12 cellular contexts compared by ENCODE assay signal in genomic region chr2:190986221-190986953, GRCh38. TPM values are rescaled to one million over a fixed set of nuclear protein-coding genes. Genes with fewer than 3 reads are reported as not detected.
DNase-seq lines count a peak whose midpoint lies in the region; ATAC-seq and TF ChIP-seq lines count a peak whose summit lies in the region.
"Had no signal": no experiment of that assay in that cellular context is flagged by ENCODE, and none has a peak within 500 bp of the region (broad histone marks: within the 10 kb centered on the region; RNA-seq: fewer than 3 reads in every experiment).

No MANE protein-coding gene starts in this region.

- peaks cover 19% of the 10 kb centered on the region for H3K4me1 ChIP-seq in BLaER1
- H3K4me1 ChIP-seq: ascending aorta, testis had no signal

- H3K9me3 Mint-ChIP-seq in activated naive CD8-positive, alpha-beta T cell treated with anti-CD3 and anti-CD28 coated beads, Interleukin-2, amount 50 U/mL, for 24 hours = no peaks in the 10 kb centered on the region
- H3K9me3 Mint-ChIP-seq: natural killer cell had no signal

- peak overlapping the region; percentile 56 for H3K27ac Mint-ChIP-seq in activated naive CD8-positive, alpha-beta T cell treated with anti-CD3 and anti-CD28 coated beads, Interleukin-2, amount 50 U/mL, for 24 hours

- H3K27ac ChIP-seq in BLaER1 = peak overlapping the region; percentile 38
- H3K27ac ChIP-seq: ascending aorta, testis had no signal

- no peak overlapping the region for H3K4me3 Mint-ChIP-seq in activated naive CD8-positive, alpha-beta T cell treated with anti-CD3 and anti-CD28 coated beads, Interleukin-2, amount 50 U/mL, for 24 hours
- H3K4me3 Mint-ChIP-seq: natural killer cell had no signal

- no peak for TF ChIP-seq CTCF in foreskin fibroblast (IDR thresholded peaks at IDR 0.05; ENCODE audit: low read depth, low read length)

- no peaks in the 10 kb centered on the region for H3K27me3 ChIP-seq in BLaER1
- H3K27me3 ChIP-seq: ascending aorta, testis had no signal

- H3K36me3 ChIP-seq in BLaER1 = peaks cover 89% of the 10 kb centered on the region

- H3K9ac ChIP-seq in BLaER1 = no peak overlapping the region

- no peak for ATAC-seq in activated naive CD8-positive, alpha-beta T cell treated with anti-CD3 and anti-CD28 coated beads, Interleukin-2, amount 50 U/mL, for 24 hours
- no peak for ATAC-seq in GM21576 (IDR thresholded peaks at IDR 0.05; ENCODE audit: unreplicated experiment)
- ATAC-seq: left cardiac atrium, natural killer cell had no signal

- H3K4me2 ChIP-seq in BLaER1 = peak overlapping the region; percentile 13; the same call in 1 of the 2 replicates

- H3K4me1 Mint-ChIP-seq in activated naive CD8-positive, alpha-beta T cell treated with anti-CD3 and anti-CD28 coated beads, Interleukin-2, amount 50 U/mL, for 24 hours = peaks cover 45% of the 10 kb centered on the region

- H3K27me3 Mint-ChIP-seq in activated naive CD8-positive, alpha-beta T cell treated with anti-CD3 and anti-CD28 coated beads, Interleukin-2, amount 50 U/mL, for 24 hours = no peaks in the 10 kb centered on the region

- DNase-seq in A172 (ENCODE audit: low spot score) (peak; percentile 8), Kasumi-1 (lab: John Stamatoyannopoulos, UW) (peak; percentile 42 to 44), anterior cingulate cortex (lab: John Stamatoyannopoulos, UW) (no peak), foreskin fibroblast (no peak)
- no peak for DNase-seq in activated naive CD8-positive, alpha-beta T cell treated with anti-CD3 and anti-CD28 coated beads, Interleukin-2, amount 50 U/mL, for 24 hours
- DNase-seq: left cardiac atrium, natural killer cell, NCI-H1048, testis had no signal

- H4K20me1 ChIP-seq in BLaER1 = no peaks in the 10 kb centered on the region

- H3K36me3 Mint-ChIP-seq in activated naive CD8-positive, alpha-beta T cell treated with anti-CD3 and anti-CD28 coated beads, Interleukin-2, amount 50 U/mL, for 24 hours (ENCODE audit: low read depth) = peaks cover 89% of the 10 kb centered on the region

- peaks cover 11% of the 10 kb centered on the region; the same call in 1 of the 2 replicates for H3K9me3 ChIP-seq in BLaER1
- H3K9me3 ChIP-seq: ascending aorta, testis had no signal

- H3K4me3 ChIP-seq in BLaER1 (no peak overlapping the region), foreskin fibroblast (ENCODE audit: low read depth in 1 of 2, low read length in 2 of 2) (no peak overlapping the region)
- H3K4me3 ChIP-seq: ascending aorta, testis had no signal

RNA-seq across cellular contexts. Expression of gene STAT1, which starts 27.6 kb away (rescaled TPM):
- total RNA-seq in A172 (2014; rRNA removed; shearing (Covaris generic)) = 55.0 and 64.7 TPM in 2 replicates

Comparison
In these comparisons a context has a peak if more than half of its experiments do, and no peak if none do; other contexts are left out.
1. DNase-seq: peak in A172 (single experiment) and Kasumi-1 (2 of 2); none in activated naive CD8-positive, alpha-beta T cell treated with anti-CD3 and anti-CD28 coated beads, Interleukin-2, amount 50 U/mL, for 24 hours (single experiment), anterior cingulate cortex (0 of 58) and foreskin fibroblast (0 of 2).